27 cellular contexts compared by ENCODE assay signal in genomic region chr16:86241681-86242080, GRCh38.
DNase-seq lines count a peak whose midpoint lies in the region; ATAC-seq and TF ChIP-seq lines count a peak whose summit lies in the region.
"Had no signal": no experiment of that assay in that cellular context is flagged by ENCODE, and none has a peak within 500 bp of the region (broad histone marks: within the 10 kb centered on the region; RNA-seq: fewer than 3 reads in every experiment).

No MANE protein-coding gene starts in this region.

- peaks cover 7% of the 10 kb centered on the region for H3K27me3 ChIP-seq in upper lobe of right lung

- H3K27ac ChIP-seq in upper lobe of right lung: no peak overlapping the region
- H3K27ac ChIP-seq: 22Rv1, C4-2B, GM23248, RWPE1 had no signal

- in situ Hi-C loops in GM13976 (cut with MboI; ENCODE audit: low sequenced_read_pairs, unreplicated experiment): no loop called here

- H3K4me1 ChIP-seq in upper lobe of right lung: no peaks in the 10 kb centered on the region
- H3K4me1 ChIP-seq: HAP-1 had no signal

- H3K9me3 Mint-ChIP-seq in activated CD4-positive, alpha-beta T cell treated with anti-CD3 and anti-CD28 coated beads, Interleukin-2, amount 10 ng/mL, durations not matched to agents 24 days and 14 days: no peaks in the 10 kb centered on the region
- H3K9me3 Mint-ChIP-seq: HFFc6 had no signal

- H3K27me3 Mint-ChIP-seq in activated CD4-positive, alpha-beta T cell treated with anti-CD3 and anti-CD28 coated beads, Interleukin-2, amount 10 ng/mL, durations not matched to agents 24 days and 14 days: peaks cover 15% of the 10 kb centered on the region

- intact Hi-C loops in activated CD4-positive, alpha-beta T cell treated with anti-CD3 and anti-CD28 coated beads, Interleukin-2, amount 10 ng/mL, durations not matched to agents 24 days and 14 days (cut with micrococcal nuclease): no loop called here
- intact Hi-C loops in upper lobe of right lung (cut with DNase I): no loop called here

- no peaks in the 10 kb centered on the region for H3K36me3 Mint-ChIP-seq in activated CD4-positive, alpha-beta T cell treated with anti-CD3 and anti-CD28 coated beads, Interleukin-2, amount 10 ng/mL, durations not matched to agents 24 days and 14 days (ENCODE audit: low read depth)

- no peak overlapping the region for H3K27ac Mint-ChIP-seq in activated CD4-positive, alpha-beta T cell treated with anti-CD3 and anti-CD28 coated beads, Interleukin-2, amount 10 ng/mL, durations not matched to agents 24 days and 14 days
- H3K27ac Mint-ChIP-seq: B cell, HFFc6 had no signal

- H3K4me1 Mint-ChIP-seq in activated CD4-positive, alpha-beta T cell treated with anti-CD3 and anti-CD28 coated beads, Interleukin-2, amount 10 ng/mL, durations not matched to agents 24 days and 14 days: no peaks in the 10 kb centered on the region
- H3K4me1 Mint-ChIP-seq: B cell had no signal

- no peak overlapping the region for H3K4me3 Mint-ChIP-seq in activated CD4-positive, alpha-beta T cell treated with anti-CD3 and anti-CD28 coated beads, Interleukin-2, amount 10 ng/mL, durations not matched to agents 24 days and 14 days
- H3K4me3 Mint-ChIP-seq: B cell, HFFc6 had no signal

- ATAC-seq in upper lobe of right lung: peak; percentile 12
- ATAC-seq: Panc1 had no signal

- TF ChIP-seq CTCF in upper lobe of right lung (IDR thresholded peaks at IDR 0.05) (no peak), GM13976 (IDR thresholded peaks at IDR 0.05; ENCODE audit: borderline replicate concordance, control extremely low read depth, extremely low read depth, insufficient read depth, missing control alignments) (no peak)

- no peaks in the 10 kb centered on the region for H3K36me3 ChIP-seq in upper lobe of right lung
- H3K36me3 ChIP-seq: HAP-1 had no signal

- H3K9me3 ChIP-seq in upper lobe of right lung: no peaks in the 10 kb centered on the region
- H3K9me3 ChIP-seq: HAP-1 had no signal

- DNase-seq in activated CD4-positive, alpha-beta T cell treated with anti-CD3 and anti-CD28 coated beads, Interleukin-2, amount 10 ng/mL, durations not matched to agents 24 days and 14 days: peak; percentile 22
- DNase-seq in activated CD4-positive, alpha-beta T cell treated with anti-CD3 and anti-CD28 coated beads for 48 hours: no peak
- DNase-seq in islet precursor cell: peak; percentile 57
- DNase-seq in mucosa of gallbladder (ENCODE audit: low spot score): peak; percentile 9
- DNase-seq in upper lobe of right lung: no peak
- no peak for DNase-seq in GM13976 (ENCODE audit: low spot score)
- no peak for DNase-seq in NCI-H187 (lab: John Stamatoyannopoulos, UW)
- no peak for DNase-seq in NCI-H1436 (lab: John Stamatoyannopoulos, UW)
- DNase-seq: DMS153, DND-41, GM23248, HFFc6, KBM-7, MV-4-11, NCI-H1105, NCI-H146, NCI-H2029 treated with DMSO at 0.1 percent for 48 hours, NCI-H226, NCI-H510A, NCI-H69, SHP77 had no signal

- no peak overlapping the region for H3K4me3 ChIP-seq in upper lobe of right lung
- H3K4me3 ChIP-seq: GM23248, HAP-1 had no signal

Comparison
In these comparisons a context has a peak if more than half of its experiments do, and no peak if none do; other contexts are left out.
1. DNase-seq: peak in activated CD4-positive, alpha-beta T cell treated with anti-CD3 and anti-CD28 coated beads, Interleukin-2, amount 10 ng/mL, durations not matched to agents 24 days and 14 days (single experiment), islet precursor cell (single experiment) and mucosa of gallbladder (single experiment); none in activated CD4-positive, alpha-beta T cell treated with anti-CD3 and anti-CD28 coated beads for 48 hours (single experiment), upper lobe of right lung (single experiment), GM13976 (single experiment), NCI-H187 (0 of 2) and NCI-H1436 (single experiment).